ENCODE assay signal across 8 cellular contexts in the genomic region with DNA sequence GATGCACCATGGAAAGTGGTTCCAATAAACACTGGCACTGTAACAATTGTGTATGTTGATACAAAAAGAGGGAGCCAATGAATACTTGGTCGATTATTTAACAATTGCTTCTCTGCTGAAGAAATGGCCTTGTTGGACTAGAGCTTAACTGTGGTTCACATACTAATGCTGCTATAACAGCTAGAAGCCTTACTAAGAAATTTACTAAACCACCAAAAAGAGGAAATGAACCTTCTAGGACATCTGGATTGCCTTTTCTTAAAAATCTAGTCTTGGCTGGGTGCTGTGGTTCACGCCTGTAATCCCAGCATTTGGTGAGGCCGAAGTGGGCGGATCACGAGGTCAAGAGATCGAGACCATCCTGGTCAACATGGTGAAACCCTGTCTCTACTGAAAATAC. TPM values are rescaled to one million over a fixed set of nuclear protein-coding genes. Genes with fewer than 3 reads are reported as not detected.
DNase-seq lines count a peak whose midpoint lies in the region; ATAC-seq and TF ChIP-seq lines count a peak whose summit lies in the region.
"Not testable (repeated sequence)": the region's sequence is repeated elsewhere in the genome, so short reads cannot be mapped to it uniquely, and the experiment has no call there.

No MANE protein-coding gene starts in this region.

- ATAC-seq in GM18498 (IDR thresholded peaks at IDR 0.05; ENCODE audit: unreplicated experiment), result peak; percentile 82
- ATAC-seq in GM18870 (IDR thresholded peaks at IDR 0.05; ENCODE audit: unreplicated experiment), result peak; percentile 52
- ATAC-seq in GM19468 (IDR thresholded peaks at IDR 0.05; ENCODE audit: extremely low read depth, unreplicated experiment), result peak; percentile 58
- peak; percentile 97 for ATAC-seq in GM21723 (IDR thresholded peaks at IDR 0.05; ENCODE audit: unreplicated experiment)
- ATAC-seq in HG02884 (IDR thresholded peaks at IDR 0.05; ENCODE audit: unreplicated experiment), result peak; percentile 84
- ATAC-seq in HG03135 (IDR thresholded peaks at IDR 0.05; ENCODE audit: unreplicated experiment), result peak; percentile 85
- ATAC-seq in HG03571 (IDR thresholded peaks at IDR 0.05; ENCODE audit: unreplicated experiment), result peak; percentile 90
- peak; percentile 48 to 77 for ATAC-seq in lower lobe of right lung

- not testable (repeated sequence) for TF ChIP-seq CTCF in lower lobe of right lung (IDR thresholded peaks at IDR 0.05)

- not testable (repeated sequence) for H3K27me3 ChIP-seq in lower lobe of right lung (ENCODE audit: low read depth)

- not testable (repeated sequence) for H3K36me3 ChIP-seq in lower lobe of right lung

- not testable (repeated sequence) for H3K9me3 ChIP-seq in lower lobe of right lung

- not testable (repeated sequence) for DNase-seq in lower lobe of right lung

- not testable (repeated sequence) for H3K27ac ChIP-seq in lower lobe of right lung

- H3K4me3 ChIP-seq in lower lobe of right lung, result not testable (repeated sequence)

- H3K4me1 ChIP-seq in lower lobe of right lung, result not testable (repeated sequence)

- intact Hi-C loops in lower lobe of right lung (cut with DNase I), result not testable (repeated sequence)

RNA-seq across cellular contexts. Expression of a gene that starts 42.0 kb away (rescaled TPM):
- 44.1 TPM for total RNA-seq in lower lobe of right lung
